8 cellular contexts compared by ENCODE assay signal in genomic region chr11:46845740-46846509, GRCh38. TPM values are rescaled to one million over a fixed set of nuclear protein-coding genes. Genes with fewer than 3 reads are reported as not detected.
DNase-seq lines count a peak whose midpoint lies in the region; ATAC-seq and TF ChIP-seq lines count a peak whose summit lies in the region.

TSS of gene CKAP5 (minus strand) at chr11:46846280. CDS start at chr11:46821231, 25,049 bp downstream.

- no peaks in the 10 kb centered on the region for H3K27me3 Mint-ChIP-seq in activated CD4-positive, alpha-beta T cell treated with anti-CD3 and anti-CD28 coated beads for 36 hours
- no peaks in the 10 kb centered on the region for H3K27me3 Mint-ChIP-seq in chondrocyte (ENCODE audit: low read depth)

- DNase-seq in Ammon's horn (ENCODE audit: low spot score), result peak; percentile 95
- DNase-seq in NCI-H446 treated with DMSO at 0.1 percent for 48 hours (lab: John Stamatoyannopoulos, UW), result peak; percentile 80
- peak; percentile 92 for DNase-seq in activated CD4-positive, alpha-beta T cell treated with anti-CD3 and anti-CD28 coated beads for 36 hours
- DNase-seq in chondrocyte (ENCODE audit: low spot score), result peak; percentile 96
- peak; percentile 61 for DNase-seq in kidney epithelial cell (ENCODE audit: low read depth)
- DNase-seq in stimulated activated CD4-positive, alpha-beta T cell treated with anti-CD3 and anti-CD28 coated beads, Interleukin-15, amount 100 ng/mL, for 24 hours, result peak; percentile 93

- CTCF ChIA-PET in activated CD4-positive, alpha-beta T cell treated with anti-CD3 and anti-CD28 coated beads for 36 hours (lab: Charles Lee), result interaction anchor here (0.7 to 1.3 kb wide), 6 partner anchors 13 to 414 kb away, joined by 3 to 5 read pairs (median 4); no protein-coding TSS in a partner anchor

- H3K27me3 ChIP-seq in kidney epithelial cell (ENCODE audit: control insufficient read depth, insufficient read depth, low read length), result no peaks in the 10 kb centered on the region

- no peaks in the 10 kb centered on the region for H3K36me3 ChIP-seq in kidney epithelial cell (ENCODE audit: control insufficient read depth, insufficient read depth, low read length)

- peak within 1 kb of the TSS; percentile 86 for H3K4me3 Mint-ChIP-seq in activated CD4-positive, alpha-beta T cell treated with anti-CD3 and anti-CD28 coated beads for 36 hours
- peak within 1 kb of the TSS; percentile 94 for H3K4me3 Mint-ChIP-seq in chondrocyte (ENCODE audit: unreplicated experiment)

- intact Hi-C loops in activated CD4-positive, alpha-beta T cell treated with anti-CD3 and anti-CD28 coated beads for 36 hours (cut with DNase I, micrococcal nuclease), result loop anchor here (1.0 to 5.0 kb wide), 14 partner anchors 20 to 1002 kb away; partner anchors contain the start of genes AMBRA1 (in 1 of the 2), ARHGAP1 (in 1 of the 2), ATG13 (in 1 of the 2) and CRY2 (in 1 of the 2)

- POLR2A ChIA-PET in activated CD4-positive, alpha-beta T cell treated with anti-CD3 and anti-CD28 coated beads for 36 hours (lab: Charles Lee), result interaction anchor here (0.6 kb wide), 1 partner anchor 70 kb away, joined by 3 read pairs; no protein-coding TSS in a partner anchor

- peak within 1 kb of the TSS; percentile 94 for H3K27ac Mint-ChIP-seq in activated CD4-positive, alpha-beta T cell treated with anti-CD3 and anti-CD28 coated beads for 36 hours
- H3K27ac Mint-ChIP-seq in chondrocyte (ENCODE audit: unreplicated experiment), result peak within 1 kb of the TSS; percentile 95

- peak within 1 kb of the TSS; percentile 90 for H3K4me3 ChIP-seq in kidney epithelial cell (ENCODE audit: low read depth, low read length)

- ATAC-seq in GM19043 (IDR thresholded peaks at IDR 0.05; ENCODE audit: low read depth, unreplicated experiment), result peak; percentile 91
- peak; percentile 96 for ATAC-seq in HG03354 (IDR thresholded peaks at IDR 0.05; ENCODE audit: poor library complexity, severe bottlenecking, unreplicated experiment)
- ATAC-seq in activated CD4-positive, alpha-beta T cell treated with anti-CD3 and anti-CD28 coated beads for 36 hours, result peak; percentile 92

- no peaks in the 10 kb centered on the region for H3K9me3 Mint-ChIP-seq in activated CD4-positive, alpha-beta T cell treated with anti-CD3 and anti-CD28 coated beads for 36 hours (ENCODE audit: low read depth)
- H3K9me3 Mint-ChIP-seq in chondrocyte (ENCODE audit: low read depth), result no peaks in the 10 kb centered on the region

- peaks cover 6% of the 10 kb centered on the region for H3K36me3 Mint-ChIP-seq in activated CD4-positive, alpha-beta T cell treated with anti-CD3 and anti-CD28 coated beads for 36 hours (ENCODE audit: low read depth)
- no peaks in the 10 kb centered on the region for H3K36me3 Mint-ChIP-seq in chondrocyte (ENCODE audit: low read depth)

- peaks cover 30% of the 10 kb centered on the region for H3K4me1 Mint-ChIP-seq in activated CD4-positive, alpha-beta T cell treated with anti-CD3 and anti-CD28 coated beads for 36 hours
- H3K4me1 Mint-ChIP-seq in chondrocyte (ENCODE audit: low read depth), result peaks cover 33% of the 10 kb centered on the region

- TF ChIP-seq CTCF in chondrocyte (IDR thresholded peaks at IDR 0.05) (no peak), kidney epithelial cell (IDR thresholded peaks at IDR 0.05; ENCODE audit: insufficient read depth, low read length, poor library complexity, severe bottlenecking) (no peak)

RNA-seq across cellular contexts. Expression of gene CKAP5, which starts in this region (rescaled TPM):
- total RNA-seq in activated CD4-positive, alpha-beta T cell treated with anti-CD3 and anti-CD28 coated beads for 36 hours, result 100 to 1,000 TPM; 166 to 183 TPM
- total RNA-seq in chondrocyte, result 94.3 to 99.8 TPM (median 94.5 TPM) in 3 replicates
- total RNA-seq in kidney epithelial cell, result 44.6 and 49.0 TPM in 2 replicates

Comparison
In these comparisons a context has a peak if more than half of its experiments do, and no peak if none do; other contexts are left out.
1. Peak in every context shown above with its lines: DNase-seq, ATAC-seq and H3K4me3 ChIP-seq.